In the genomic region with DNA sequence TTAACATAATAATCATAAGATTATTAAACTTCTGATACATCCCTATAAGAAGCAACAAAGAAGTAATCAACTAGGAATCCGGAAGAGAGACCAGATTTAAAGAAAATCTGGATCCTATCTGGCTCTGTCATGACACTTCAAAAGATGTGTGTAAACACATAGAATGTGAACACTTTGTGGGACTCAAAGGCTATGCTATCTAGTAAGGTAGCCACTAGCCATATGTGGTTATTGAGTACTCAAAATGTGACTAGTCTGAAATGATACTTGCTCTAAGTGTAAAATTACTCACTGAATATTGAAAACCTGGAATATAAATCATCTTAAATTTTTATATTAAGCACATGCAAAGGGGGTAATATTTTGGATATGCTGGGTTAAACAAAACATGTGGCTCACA, we compare ENCODE assay signal across 15 cellular contexts. TPM values are rescaled to one million over a fixed set of nuclear protein-coding genes. Genes with fewer than 3 reads are reported as not detected.
DNase-seq lines count a peak whose midpoint lies in the region; ATAC-seq and TF ChIP-seq lines count a peak whose summit lies in the region.
"Had no signal": no experiment of that assay in that cellular context is flagged by ENCODE, and none has a peak within 500 bp of the region (broad histone marks: within the 10 kb centered on the region; RNA-seq: fewer than 3 reads in every experiment).

No MANE protein-coding gene starts in this region.

- peaks cover 65% of the 10 kb centered on the region for H3K36me3 ChIP-seq in osteoblast (ENCODE audit: insufficient read depth, low read length)

- ATAC-seq in T-helper 17 cell = peak; percentile 13

- H3K27ac Mint-ChIP-seq in activated T-cell treated with anti-CD3 and anti-CD28 coated beads, Interleukin-2, amount 50 U/mL, for 24 hours = peak overlapping the region; percentile 37
- H3K27ac Mint-ChIP-seq in T-helper 17 cell = no peak overlapping the region

- H3K36me3 Mint-ChIP-seq in activated T-cell treated with anti-CD3 and anti-CD28 coated beads, Interleukin-2, amount 50 U/mL, for 24 hours (ENCODE audit: low read depth) = peaks cover 91% of the 10 kb centered on the region
- peaks cover 10% of the 10 kb centered on the region for H3K36me3 Mint-ChIP-seq in T-helper 17 cell (ENCODE audit: low read depth)

- H3K4me2 ChIP-seq in osteoblast (ENCODE audit: insufficient read depth, low read length) = peak overlapping the region; percentile 13

- H3K9me3 Mint-ChIP-seq in activated T-cell treated with anti-CD3 and anti-CD28 coated beads, Interleukin-2, amount 50 U/mL, for 24 hours = no peaks in the 10 kb centered on the region

- H4K20me1 ChIP-seq in osteoblast (ENCODE audit: insufficient read depth, low read length) = peaks cover 50% of the 10 kb centered on the region

- no peaks in the 10 kb centered on the region for H3K27me3 ChIP-seq in osteoblast (ENCODE audit: insufficient read depth, low read length)
- H3K27me3 ChIP-seq: BLaER1 treated with 17β-estradiol and CSF1 and Interleukin-3, amounts not matched to agents 10 nM and 100 nM had no signal

- TF ChIP-seq CTCF in osteoblast (IDR thresholded peaks at IDR 0.05; ENCODE audit: extremely low read depth, low read depth, low read length) (no peak), GM10266 (IDR thresholded peaks at IDR 0.05; ENCODE audit: control insufficient read depth, insufficient read depth, low read depth, missing control alignments) (no peak)

- H3K4me1 ChIP-seq in osteoblast (ENCODE audit: insufficient read depth, low read length) = peaks cover 6% of the 10 kb centered on the region

- no peak overlapping the region for H3K4me3 ChIP-seq in osteoblast (ENCODE audit: insufficient read depth, low read length)
- H3K4me3 ChIP-seq: BLaER1 treated with 17β-estradiol and CSF1 and Interleukin-3, amounts not matched to agents 10 nM and 100 nM had no signal

- H3K9me3 ChIP-seq in T-helper 17 cell (ENCODE audit: control insufficient read depth, low read length, poor library complexity, severe bottlenecking) (no peaks in the 10 kb centered on the region), osteoblast (ENCODE audit: low read depth, low read length) (no peaks in the 10 kb centered on the region)
- H3K9me3 ChIP-seq: BLaER1 treated with 17β-estradiol and CSF1 and Interleukin-3, amounts not matched to agents 10 nM and 100 nM had no signal

- peaks cover 73% of the 10 kb centered on the region for H3K4me1 Mint-ChIP-seq in activated T-cell treated with anti-CD3 and anti-CD28 coated beads, Interleukin-2, amount 50 U/mL, for 24 hours (ENCODE audit: low read depth)
- peaks cover 31% of the 10 kb centered on the region for H3K4me1 Mint-ChIP-seq in T-helper 17 cell

- no peak for DNase-seq in activated T-cell treated with anti-CD3 and anti-CD28 coated beads, Interleukin-2, amount 50 U/mL, for 24 hours
- DNase-seq in activated T-cell treated with anti-CD3 and anti-CD28 coated beads for 4 hours = no peak
- peak; percentile 26 for DNase-seq in EL
- no peak for DNase-seq in T-helper 17 cell
- DNase-seq in osteoblast (ENCODE audit: insufficient read length, low spot score, missing footprints) = no peak
- DNase-seq in GM10266 (ENCODE audit: extremely low spot score) = no peak
- DNase-seq in OCI-M1 (lab: John Stamatoyannopoulos, UW) = no peak
- no peak for DNase-seq in NCI-H1436 treated with DMSO at 0.1 percent for 48 hours (lab: John Stamatoyannopoulos, UW)
- DNase-seq: COR-L47, MV-4-11, NCI-H1417, NCI-H1930, NCI-H526 treated with DMSO at 0.1 percent for 48 hours, SHP77 treated with DMSO at 0.1 percent for 48 hours had no signal

- H3K27ac ChIP-seq in osteoblast (ENCODE audit: low read depth, low read length) = no peak overlapping the region
- H3K27ac ChIP-seq: BLaER1 treated with 17β-estradiol and CSF1 and Interleukin-3, amounts not matched to agents 10 nM and 100 nM had no signal

- no peak overlapping the region for H2AFZ ChIP-seq in osteoblast (ENCODE audit: low read length)

- peak overlapping the region; percentile 8 for H3K4me3 Mint-ChIP-seq in activated T-cell treated with anti-CD3 and anti-CD28 coated beads, Interleukin-2, amount 50 U/mL, for 24 hours
- no peak overlapping the region for H3K4me3 Mint-ChIP-seq in T-helper 17 cell

- no peaks in the 10 kb centered on the region for H3K27me3 Mint-ChIP-seq in activated T-cell treated with anti-CD3 and anti-CD28 coated beads, Interleukin-2, amount 50 U/mL, for 24 hours
- H3K27me3 Mint-ChIP-seq in T-helper 17 cell = no peaks in the 10 kb centered on the region

- H3K79me2 ChIP-seq in osteoblast (ENCODE audit: insufficient read depth, low read length) = peaks cover 90% of the 10 kb centered on the region

RNA-seq across cellular contexts. Expression of a gene that starts 8.7 kb away (rescaled TPM):
- 100 to 1,000 TPM; 227 to 253 TPM for total RNA-seq in T-helper 17 cell
- 86.9 and 91.6 TPM in 2 replicates for total RNA-seq in osteoblast

RNA-seq across cellular contexts. Expression of a gene that starts 34.5 kb away (rescaled TPM):
- 10 to 100 TPM; 15.2 to 20.8 TPM for total RNA-seq in T-helper 17 cell
- 36.5 and 46.7 TPM in 2 replicates for total RNA-seq in osteoblast
